Comparison of ENCODE assay signal across 1 cellular context in genomic region chr17:48055531-48056245, GRCh38.
A peak's percentile ranks its signal among the peaks of the same experiment; 100 is the strongest.
TF ChIP-seq lines count a peak whose summit lies in the region.

No MANE protein-coding gene starts in this region.

TF ChIP-seq in K562, 482 proteins besides CTCF, POLR2A, EP300 and RAD21 (continued from another document and continues in another):
- TF ChIP-seq ZBTB40 (IDR thresholded peaks at IDR 0.05) (0 out of 2 replicates have a peak, but pooled peaks have one; percentile 0), ZBTB40 (CRISPR knock-in tag; IDR thresholded peaks at IDR 0.05) (no peak), SIRT6 (IDR thresholded peaks at IDR 0.05; ENCODE audit: low read depth, low read length) (no peak), TFAM (CRISPR knock-in tag; conservative IDR thresholded peaks at IDR 0.05) (no peak), ZNF140 (CRISPR knock-in tag; IDR thresholded peaks at IDR 0.05) (no peak), PPARD (CRISPR knock-in tag; IDR thresholded peaks at IDR 0.05) (0 out of 2 replicates have a peak, but pooled peaks have one; percentile 31), ZNF316 (IDR thresholded peaks at IDR 0.05) (no peak), ZNF143 (CRISPR knock-in tag; IDR thresholded peaks at IDR 0.05) (no peak), MCM5 (IDR thresholded peaks at IDR 0.05; ENCODE audit: low read depth) (no peak), GTF2E2 (tag; IDR thresholded peaks at IDR 0.05) (no peak), HDGF (IDR thresholded peaks at IDR 0.05) (no peak), THAP7 (CRISPR knock-in tag; IDR thresholded peaks at IDR 0.05) (no peak), MAZ (CRISPR knock-in tag; conservative IDR thresholded peaks at IDR 0.05 in 1 of 2, IDR thresholded peaks at IDR 0.05 in 1 of 2) (peak in 1 of 2 experiments; percentile 74; a peak in 2 of 4 replicates), DNMT1 (IDR thresholded peaks at IDR 0.05) (no peak), DDX20 (tag; IDR thresholded peaks at IDR 0.05; ENCODE audit: low read depth) (peak; percentile 74; the same call in 1 of the 2 replicates), ELK1 (CRISPR knock-in tag; IDR thresholded peaks at IDR 0.05) (no peak), ID3 (CRISPR knock-in tag; IDR thresholded peaks at IDR 0.05) (no peak), ID3 (tag; IDR thresholded peaks at IDR 0.05) (no peak; the same call in 1 of the 2 replicates), EZH2 (IDR thresholded peaks at IDR 0.05; ENCODE audit: borderline replicate concordance, low read depth, low read length) (no peak), ZHX1 (conservative IDR thresholded peaks at IDR 0.05; ENCODE audit: low read length) (0 out of 2 replicates have a peak, but pooled peaks have one; percentile 40), E2F5 (CRISPR knock-in tag; IDR thresholded peaks at IDR 0.05) (no peak), ARID3B (CRISPR knock-in tag; IDR thresholded peaks at IDR 0.05; ENCODE audit: borderline replicate concordance) (no peak), SREBF1 (IDR thresholded peaks at IDR 0.05; ENCODE audit: borderline replicate concordance, low read depth, low read length) (peak; percentile 80; the same call in 1 of the 2 replicates), L3MBTL2 (IDR thresholded peaks at IDR 0.05) (0 out of 2 replicates have a peak, but pooled peaks have one; percentile 29), PML (IDR thresholded peaks at IDR 0.05; ENCODE audit: low read length) (no peak), HINFP (tag; conservative IDR thresholded peaks at IDR 0.05; ENCODE audit: low read depth) (peak; percentile 53; the same call in 1 of the 2 replicates), MIER1 (IDR thresholded peaks at IDR 0.05; ENCODE audit: low read depth) (no peak), ZNF696 (CRISPR knock-in tag; conservative IDR thresholded peaks at IDR 0.05) (no peak), ZNF436 (CRISPR knock-in tag; IDR thresholded peaks at IDR 0.05) (no peak), SMAD3 (CRISPR knock-in tag; conservative IDR thresholded peaks at IDR 0.05) (no peak; the same call in 1 of the 2 replicates), STAT5B (CRISPR knock-in tag; IDR thresholded peaks at IDR 0.05) (no peak), RFX7 (CRISPR knock-in tag; IDR thresholded peaks at IDR 0.05) (no peak), SREBF2 (CRISPR knock-in tag; IDR thresholded peaks at IDR 0.05) (no peak), PTTG1 (tag; IDR thresholded peaks at IDR 0.05; ENCODE audit: low read depth) (0 out of 2 replicates have a peak, but pooled peaks have one; percentile 8), PURB (CRISPR knock-in tag; IDR thresholded peaks at IDR 0.05; ENCODE audit: low read depth) (no peak), ZNF511 (CRISPR knock-in tag; IDR thresholded peaks at IDR 0.05) (no peak), TARDBP (IDR thresholded peaks at IDR 0.05) (no peak), PBX2 (CRISPR knock-in tag; IDR thresholded peaks at IDR 0.05; ENCODE audit: low read depth) (no peak), PBX2 (tag; conservative IDR thresholded peaks at IDR 0.05; ENCODE audit: low read depth) (no peak), MTA3 (IDR thresholded peaks at IDR 0.05; ENCODE audit: borderline replicate concordance) (no peak), PHF8 (IDR thresholded peaks at IDR 0.05; ENCODE audit: borderline replicate concordance, low read length) (no peak), TBL1XR1 (IDR thresholded peaks at IDR 0.05; ENCODE audit: low read length in 2 of 2) (no peak), FOSL1 (tag; conservative IDR thresholded peaks at IDR 0.05) (peak; percentile 43)
